In the genomic region with DNA sequence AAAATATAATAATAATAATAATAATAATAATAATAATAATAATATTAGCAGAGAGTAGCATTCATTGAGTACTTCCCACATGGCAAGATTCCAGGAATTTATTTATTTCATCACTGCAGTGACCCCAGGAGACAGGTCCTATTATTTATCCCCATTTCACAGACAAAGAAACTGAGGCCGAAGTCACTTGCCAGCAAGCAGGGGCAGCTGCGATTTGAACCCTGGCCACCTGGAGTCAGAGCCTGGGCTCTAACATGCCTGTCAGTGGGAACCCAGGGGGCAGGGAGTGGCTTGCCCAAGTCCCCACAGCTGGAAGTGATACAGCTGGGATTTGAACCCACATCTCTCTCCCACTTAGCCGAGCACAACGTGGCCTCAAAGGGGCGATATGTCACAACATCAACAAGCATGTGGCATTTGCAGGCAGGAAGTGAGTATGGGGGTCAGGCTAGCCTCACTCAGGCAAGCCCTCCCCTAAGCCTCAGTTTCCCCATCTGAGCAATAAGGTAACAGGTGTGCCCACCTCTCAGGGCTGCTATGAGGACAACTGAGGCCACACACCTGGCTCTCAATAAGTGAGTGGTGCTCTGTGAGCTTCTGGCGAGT, we compare ENCODE assay signal across 28 cellular contexts. TPM values are rescaled to one million over a fixed set of nuclear protein-coding genes. Genes with fewer than 3 reads are reported as not detected.
"Had no signal": no experiment of that assay in that cellular context is flagged by ENCODE, and none has a peak within 500 bp of the region (broad histone marks: within the 10 kb centered on the region; RNA-seq: fewer than 3 reads in every experiment).

No MANE protein-coding gene starts in this region.

- H3K9me3 ChIP-seq: breast epithelium, colonic mucosa, esophagus squamous epithelium, gastrocnemius medialis, left lung, testis, vagina had no signal

- H3K4me3 ChIP-seq: breast epithelium, colonic mucosa, esophagus squamous epithelium, gastrocnemius medialis, left lung, neural progenitor cell, testis, vagina had no signal

- H3K27ac Mint-ChIP-seq: activated B cell treated with CpG ODN at 0.5 μM for 24 hours; activated naive CD8-positive, alpha-beta T cell; mesothelial cell of epicardium; neural progenitor cell had no signal

- H3K9ac ChIP-seq: neural progenitor cell had no signal

- H3K4me1 Mint-ChIP-seq: mesothelial cell of epicardium, neural progenitor cell had no signal

- H3K27me3 Mint-ChIP-seq: activated B cell treated with CpG ODN at 0.5 μM for 24 hours; activated CD4-positive, alpha-beta memory T cell treated with anti-CD3 and anti-CD28 coated beads for 36 hours; activated CD4-positive, alpha-beta T cell treated with anti-CD3 and anti-CD28 coated beads for 36 hours; activated naive CD8-positive, alpha-beta T cell; central memory CD8-positive, alpha-beta T cell; naive thymus-derived CD8-positive, alpha-beta T cell had no signal

- H3K36me3 Mint-ChIP-seq: neural progenitor cell had no signal

- ATAC-seq: activated CD4-positive, alpha-beta T cell treated with anti-CD3 and anti-CD28 coated beads for 36 hours; activated T-cell treated with anti-CD3 and anti-CD28 coated beads, Interleukin-2, amount 50 U/mL, for 4 hours; gastrocnemius medialis; left lung; naive thymus-derived CD8-positive, alpha-beta T cell; sciatic nerve had no signal

- H3K4me1 ChIP-seq: breast epithelium, colonic mucosa, gastrocnemius medialis had no signal

- H3K4me2 ChIP-seq: neural progenitor cell had no signal

- H3K27ac ChIP-seq: breast epithelium, colonic mucosa, esophagus squamous epithelium, gastrocnemius medialis, left lung, neural progenitor cell, testis, vagina had no signal

- H3K4me3 Mint-ChIP-seq: activated B cell treated with CpG ODN at 0.5 μM for 24 hours; activated CD4-positive, alpha-beta memory T cell treated with anti-CD3 and anti-CD28 coated beads for 36 hours; activated CD4-positive, alpha-beta T cell treated with anti-CD3 and anti-CD28 coated beads for 36 hours; activated T-cell treated with anti-CD3 and anti-CD28 coated beads, Interleukin-2, amount 50 U/mL, for 4 hours; central memory CD8-positive, alpha-beta T cell; mesothelial cell of epicardium; neural progenitor cell had no signal

- DNase-seq: activated B cell treated with CpG ODN at 0.5 μM for 24 hours; activated CD4-positive, alpha-beta memory T cell treated with anti-CD3 and anti-CD28 coated beads for 36 hours; activated CD4-positive, alpha-beta T cell treated with anti-CD3 and anti-CD28 coated beads for 36 hours; activated effector memory CD4-positive, alpha-beta T cell treated with anti-CD3 and anti-CD28 coated beads, Interleukin-2, amount 50 U/mL, for 16 hours; activated T-cell treated with anti-CD3 and anti-CD28 coated beads, Interleukin-2, amount 50 U/mL, for 4 hours; amniotic stem cell; colonic mucosa; esophagus squamous epithelium; gastrocnemius medialis; hippocampal formation; kidney glomerular epithelial cell; left lung; naive thymus-derived CD8-positive, alpha-beta T cell; posterior cingulate gyrus; small intestine; stimulated activated CD4-positive, alpha-beta T cell treated with anti-CD3 and anti-CD28 coated beads, Interleukin-2, amount 100 ng/mL, for 24 hours; stimulated activated naive CD4-positive, alpha-beta T cell; T-helper 1 cell; T-helper 9 cell; testis; trophoblast cell had no signal

- H3K27me3 ChIP-seq: breast epithelium, colonic mucosa, esophagus squamous epithelium, left lung, testis, vagina had no signal

- H2AFZ ChIP-seq: neural progenitor cell had no signal

- H3K9me3 Mint-ChIP-seq: activated B cell treated with CpG ODN at 0.5 μM for 24 hours; activated CD4-positive, alpha-beta memory T cell treated with anti-CD3 and anti-CD28 coated beads for 36 hours; activated T-cell treated with anti-CD3 and anti-CD28 coated beads, Interleukin-2, amount 50 U/mL, for 4 hours; central memory CD8-positive, alpha-beta T cell; naive thymus-derived CD8-positive, alpha-beta T cell had no signal

- FAIRE-seq: small intestine had no signal

- H3K36me3 ChIP-seq: breast epithelium, colonic mucosa, gastrocnemius medialis, neural progenitor cell had no signal

RNA-seq across cellular contexts. Expression of gene ANGPTL6, which starts 13.4 kb away (rescaled TPM):
- total RNA-seq: sciatic nerve, vagina had no signal
